22 cellular contexts compared by ENCODE assay signal in genomic region chr7:8213381-8213780, GRCh38. TPM values are rescaled to one million over a fixed set of nuclear protein-coding genes. Genes with fewer than 3 reads are reported as not detected.
"Had no signal": no experiment of that assay in that cellular context is flagged by ENCODE, and none has a peak within 500 bp of the region (broad histone marks: within the 10 kb centered on the region; RNA-seq: fewer than 3 reads in every experiment).

No MANE protein-coding gene starts in this region.

- DNase-seq: activated B cell treated with CpG ODN at 0.5 μM for 24 hours; activated CD4-positive, alpha-beta T cell treated with anti-CD3 and anti-CD28 coated beads for 36 hours; activated CD4-positive, alpha-beta T cell treated with anti-CD3 and anti-CD28 coated beads, Interleukin-2, amount 50 U/mL, for 48 hours; activated CD8-positive, alpha-beta memory T cell treated with anti-CD3 and anti-CD28 coated beads, Interleukin-2, amount 50 U/mL, for 48 hours; activated naive CD4-positive, alpha-beta T cell treated with anti-CD3 and anti-CD28 coated beads for 36 hours; activated T-cell treated with anti-CD3 and anti-CD28 coated beads, Interleukin-2, amount 50 U/mL, for 4 hours; erythroblast; lower lobe of right lung; mesendoderm; natural killer cell; ovary; psoas muscle; stimulated activated CD4-positive, alpha-beta T cell treated with anti-CD3 and anti-CD28 coated beads, Interleukin-12 subunit alpha, Interleukin-12 subunit beta, amount 100 ng/mL, for 4 hours; stimulated activated CD4-positive, alpha-beta T cell treated with anti-CD3 and anti-CD28 coated beads, Interleukin-4, amount 100 ng/mL, for 4 hours; stimulated activated naive CD8-positive, alpha-beta T cell treated with anti-CD3 and anti-CD28 coated beads, Interleukin-15, Interleukin-2, amounts not matched to agents 100 U/mL and 50 U/mL, for 24 hours; T-helper 9 cell; transverse colon had no signal

- H3K36me3 ChIP-seq: cardiac muscle cell, ovary, suprapubic skin, transverse colon had no signal

- H3K36me3 Mint-ChIP-seq: natural killer cell had no signal

- H3K27ac ChIP-seq: cardiac muscle cell, lower lobe of right lung, neutrophil, ovary, psoas muscle, right atrium auricular region, suprapubic skin had no signal

- H3K27me3 ChIP-seq: cardiac muscle cell, neutrophil, ovary, right atrium auricular region, suprapubic skin, transverse colon had no signal

- H3K27ac Mint-ChIP-seq: activated B cell treated with CpG ODN at 0.5 μM for 24 hours; activated naive CD4-positive, alpha-beta T cell treated with anti-CD3 and anti-CD28 coated beads for 36 hours; natural killer cell had no signal

- H3K4me1 ChIP-seq: lower lobe of right lung had no signal

- H3K4me3 ChIP-seq: cardiac muscle cell, lower lobe of right lung, ovary, psoas muscle, right atrium auricular region, suprapubic skin, transverse colon had no signal

- H3K4me3 Mint-ChIP-seq: activated B cell treated with CpG ODN at 0.5 μM for 24 hours; activated CD4-positive, alpha-beta T cell treated with anti-CD3 and anti-CD28 coated beads for 36 hours; activated naive CD4-positive, alpha-beta T cell treated with anti-CD3 and anti-CD28 coated beads for 36 hours; activated T-cell treated with anti-CD3 and anti-CD28 coated beads, Interleukin-2, amount 50 U/mL, for 4 hours; natural killer cell had no signal

- H3K9me3 Mint-ChIP-seq: activated B cell treated with CpG ODN at 0.5 μM for 24 hours; activated naive CD4-positive, alpha-beta T cell treated with anti-CD3 and anti-CD28 coated beads for 36 hours; activated T-cell treated with anti-CD3 and anti-CD28 coated beads, Interleukin-2, amount 50 U/mL, for 4 hours; natural killer cell had no signal

- H3K27me3 Mint-ChIP-seq: activated B cell treated with CpG ODN at 0.5 μM for 24 hours; activated CD4-positive, alpha-beta T cell treated with anti-CD3 and anti-CD28 coated beads for 36 hours had no signal

- H3K4me1 Mint-ChIP-seq: activated B cell treated with CpG ODN at 0.5 μM for 24 hours had no signal

- H3K9me3 ChIP-seq: lower lobe of right lung, neutrophil, ovary, psoas muscle, right atrium auricular region, suprapubic skin, transverse colon had no signal

- ATAC-seq: activated T-cell treated with anti-CD3 and anti-CD28 coated beads, Interleukin-2, amount 50 U/mL, for 4 hours; lower lobe of right lung; natural killer cell; psoas muscle; stimulated activated naive CD8-positive, alpha-beta T cell treated with anti-CD3 and anti-CD28 coated beads, Interleukin-15, Interleukin-2, amounts not matched to agents 100 U/mL and 50 U/mL, for 24 hours had no signal

RNA-seq across cellular contexts. Expression of gene ICA1, which starts 48.6 kb away (rescaled TPM):
- total RNA-seq: activated B cell treated with CpG ODN at 0.5 μM for 24 hours had no signal
- polyA plus RNA-seq: fibroblast of lung had no signal
